In the genomic region with DNA sequence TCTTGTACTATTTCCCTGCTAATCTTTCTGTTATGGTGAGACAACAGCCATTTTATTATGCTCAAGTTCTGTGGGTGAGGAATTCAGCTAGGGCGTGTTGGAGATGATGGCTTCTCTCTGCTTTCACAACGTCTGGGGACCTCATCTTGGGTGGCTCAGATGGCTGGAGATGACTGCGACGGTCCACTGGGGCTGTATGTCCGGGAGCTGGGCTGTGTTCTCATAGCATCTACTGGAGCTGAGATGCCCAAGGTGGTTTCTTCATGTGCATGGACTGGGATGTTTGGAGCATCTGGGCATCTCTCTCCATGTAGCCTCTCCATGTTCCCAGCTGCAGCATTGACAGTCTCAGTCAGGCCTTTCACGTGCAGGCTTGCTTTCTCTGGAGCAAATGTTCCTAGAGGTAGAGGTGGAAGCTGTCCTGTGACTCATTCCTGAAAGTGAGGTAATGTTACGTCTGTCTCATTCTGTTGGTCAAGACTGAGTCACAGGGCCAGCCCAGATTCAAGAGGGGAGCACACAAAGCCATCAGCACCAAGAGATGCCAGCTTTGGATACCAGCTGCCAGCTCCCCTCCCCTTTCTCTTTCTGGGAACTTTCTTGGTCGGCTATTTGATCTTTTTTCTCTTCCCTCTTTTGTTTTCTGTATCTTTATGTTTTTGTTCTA, we compare ENCODE assay signal across 9 cellular contexts.
DNase-seq lines count a peak whose midpoint lies in the region; ATAC-seq and TF ChIP-seq lines count a peak whose summit lies in the region.
"Had no signal": no experiment of that assay in that cellular context is flagged by ENCODE, and none has a peak within 500 bp of the region (broad histone marks: within the 10 kb centered on the region; RNA-seq: fewer than 3 reads in every experiment).

No MANE protein-coding gene starts in this region.

- peak overlapping the region; percentile 95 for H3K27ac ChIP-seq in RWPE1
- H3K27ac ChIP-seq in foreskin keratinocyte: peak overlapping the region; percentile 95
- H3K27ac ChIP-seq: HL-60 had no signal

- no peaks in the 10 kb centered on the region for H3K36me3 Mint-ChIP-seq in activated naive CD8-positive, alpha-beta T cell treated with anti-CD3 and anti-CD28 coated beads, Interleukin-2, amount 50 U/mL, for 24 hours (ENCODE audit: low read depth)
- no peaks in the 10 kb centered on the region for H3K36me3 Mint-ChIP-seq in activated naive CD8-positive, alpha-beta T cell treated with anti-CD3 and anti-CD28 coated beads for 36 hours

- H3K9me3 Mint-ChIP-seq in activated naive CD8-positive, alpha-beta T cell treated with anti-CD3 and anti-CD28 coated beads, Interleukin-2, amount 50 U/mL, for 24 hours: no peaks in the 10 kb centered on the region
- H3K9me3 Mint-ChIP-seq in activated naive CD8-positive, alpha-beta T cell treated with anti-CD3 and anti-CD28 coated beads for 36 hours: no peaks in the 10 kb centered on the region

- H3K27me3 Mint-ChIP-seq in activated naive CD8-positive, alpha-beta T cell treated with anti-CD3 and anti-CD28 coated beads, Interleukin-2, amount 50 U/mL, for 24 hours: no peaks in the 10 kb centered on the region
- no peaks in the 10 kb centered on the region for H3K27me3 Mint-ChIP-seq in activated naive CD8-positive, alpha-beta T cell treated with anti-CD3 and anti-CD28 coated beads for 36 hours

- no peak overlapping the region for H3K27ac Mint-ChIP-seq in activated naive CD8-positive, alpha-beta T cell treated with anti-CD3 and anti-CD28 coated beads, Interleukin-2, amount 50 U/mL, for 24 hours
- H3K27ac Mint-ChIP-seq in activated naive CD8-positive, alpha-beta T cell treated with anti-CD3 and anti-CD28 coated beads for 36 hours: no peak overlapping the region

- no peaks in the 10 kb centered on the region for H3K27me3 ChIP-seq in foreskin keratinocyte

- H3K4me1 Mint-ChIP-seq in activated naive CD8-positive, alpha-beta T cell treated with anti-CD3 and anti-CD28 coated beads, Interleukin-2, amount 50 U/mL, for 24 hours: peaks cover 8% of the 10 kb centered on the region
- no peaks in the 10 kb centered on the region for H3K4me1 Mint-ChIP-seq in activated naive CD8-positive, alpha-beta T cell treated with anti-CD3 and anti-CD28 coated beads for 36 hours

- CTCF ChIA-PET in RWPE1 (lab: Yijun Ruan, JAX): interaction anchor here (0.5 to 1.4 kb wide), 2 partner anchors 43 to 119 kb away, joined by 3 read pairs; no protein-coding TSS in a partner anchor

- TF ChIP-seq CTCF in RWPE1 (conservative IDR thresholded peaks at IDR 0.05; ENCODE audit: low read depth) (no peak), foreskin keratinocyte (conservative IDR thresholded peaks at IDR 0.05) (no peak)

- DNase-seq in activated naive CD8-positive, alpha-beta T cell treated with anti-CD3 and anti-CD28 coated beads, Interleukin-2, amount 50 U/mL, for 24 hours: no peak
- no peak for DNase-seq in activated naive CD8-positive, alpha-beta T cell treated with anti-CD3 and anti-CD28 coated beads for 36 hours
- peak; percentile 93 for DNase-seq in RWPE1 (ENCODE audit: low spot score)
- peak; percentile 96 to 98 for DNase-seq in foreskin keratinocyte
- peak; percentile 55 for DNase-seq in stromal cell of bone marrow (ENCODE audit: low read depth)
- DNase-seq in NCI-H1436 (lab: John Stamatoyannopoulos, UW): no peak
- no peak for DNase-seq in Ammon's horn (ENCODE audit: low spot score)
- no peak for DNase-seq in activated naive CD4-positive, alpha-beta T cell treated with Interleukin-2 at 50 U/mL for 16 hours

- POLR2A ChIA-PET in RWPE1 (lab: Yijun Ruan, JAX; ENCODE audit: low non-redundant PET): no interaction called here

- ATAC-seq in activated naive CD8-positive, alpha-beta T cell treated with anti-CD3 and anti-CD28 coated beads, Interleukin-2, amount 50 U/mL, for 24 hours: peak; percentile 83
- peak; percentile 87 for ATAC-seq in foreskin keratinocyte

- H3K4me1 ChIP-seq in foreskin keratinocyte: peaks cover 12% of the 10 kb centered on the region

- H3K4me3 Mint-ChIP-seq in activated naive CD8-positive, alpha-beta T cell treated with anti-CD3 and anti-CD28 coated beads, Interleukin-2, amount 50 U/mL, for 24 hours: no peak overlapping the region
- no peak overlapping the region for H3K4me3 Mint-ChIP-seq in activated naive CD8-positive, alpha-beta T cell treated with anti-CD3 and anti-CD28 coated beads for 36 hours

Comparison
In these comparisons a context has a peak if more than half of its experiments do, and no peak if none do; other contexts are left out.
1. DNase-seq: peak in RWPE1 (single experiment), foreskin keratinocyte (2 of 2) and stromal cell of bone marrow (single experiment); none in activated naive CD8-positive, alpha-beta T cell treated with anti-CD3 and anti-CD28 coated beads, Interleukin-2, amount 50 U/mL, for 24 hours (single experiment), activated naive CD8-positive, alpha-beta T cell treated with anti-CD3 and anti-CD28 coated beads for 36 hours (single experiment), NCI-H1436 (single experiment), Ammon's horn (single experiment) and activated naive CD4-positive, alpha-beta T cell treated with Interleukin-2 at 50 U/mL for 16 hours (single experiment).